2 cellular contexts compared by ENCODE assay signal in genomic region chr14:61551419-61551818, GRCh38.
TF ChIP-seq lines count a peak whose summit lies in the region.

No MANE protein-coding gene starts in this region.

TF ChIP-seq in IMR-90, 13 proteins besides CTCF, POLR2A, EP300 and RAD21:
- TF ChIP-seq CEBPB (IDR thresholded peaks at IDR 0.05; ENCODE audit: low read depth, low read length) (no peak), BHLHE40 (IDR thresholded peaks at IDR 0.05; ENCODE audit: low read depth, low read length) (no peak), NFE2L2 (IDR thresholded peaks at IDR 0.05; ENCODE audit: low read depth, low read length) (no peak), MXI1 (IDR thresholded peaks at IDR 0.05; ENCODE audit: borderline replicate concordance, low read depth, low read length) (no peak), RFX5 (IDR thresholded peaks at IDR 0.05; ENCODE audit: low read depth, low read length) (no peak), USF2 (IDR thresholded peaks at IDR 0.05; ENCODE audit: low read depth, low read length) (no peak), FOS (IDR thresholded peaks at IDR 0.05; ENCODE audit: low read depth, low read length) (no peak), SMC3 (IDR thresholded peaks at IDR 0.05; ENCODE audit: low read depth, low read length) (no peak)
- TF ChIP-seq, protein P1, sequence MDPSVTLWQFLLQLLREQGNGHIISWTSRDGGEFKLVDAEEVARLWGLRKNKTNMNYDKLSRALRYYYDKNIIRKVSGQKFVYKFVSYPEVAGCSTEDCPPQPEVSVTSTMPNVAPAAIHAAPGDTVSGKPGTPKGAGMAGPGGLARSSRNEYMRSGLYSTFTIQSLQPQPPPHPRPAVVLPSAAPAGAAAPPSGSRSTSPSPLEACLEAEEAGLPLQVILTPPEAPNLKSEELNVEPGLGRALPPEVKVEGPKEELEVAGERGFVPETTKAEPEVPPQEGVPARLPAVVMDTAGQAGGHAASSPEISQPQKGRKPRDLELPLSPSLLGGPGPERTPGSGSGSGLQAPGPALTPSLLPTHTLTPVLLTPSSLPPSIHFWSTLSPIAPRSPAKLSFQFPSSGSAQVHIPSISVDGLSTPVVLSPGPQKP (IDR thresholded peaks at IDR 0.05; ENCODE audit: borderline replicate concordance, low read depth, low read length) = no peak

TF ChIP-seq in SK-N-SH, 30 proteins besides CTCF, POLR2A, EP300 and RAD21:
- TF ChIP-seq MAX (IDR thresholded peaks at IDR 0.05; ENCODE audit: low read depth) (no peak), RCOR1 (IDR thresholded peaks at IDR 0.05; ENCODE audit: low read length) (no peak), USF1 (IDR thresholded peaks at IDR 0.05; ENCODE audit: borderline replicate concordance, low read depth) (no peak), SMC3 (IDR thresholded peaks at IDR 0.05; ENCODE audit: low read depth, low read length) (no peak), MEF2A (IDR thresholded peaks at IDR 0.05; ENCODE audit: borderline replicate concordance, low read depth) (no peak), FOXJ3 (CRISPR knock-in tag; IDR thresholded peaks at IDR 0.05) (no peak), PBX3 (IDR thresholded peaks at IDR 0.05) (no peak)
